21 cellular contexts compared by ENCODE assay signal in genomic region chr20:59452856-59453255, GRCh38.
DNase-seq lines count a peak whose midpoint lies in the region; ATAC-seq and TF ChIP-seq lines count a peak whose summit lies in the region.
"Had no signal": no experiment of that assay in that cellular context is flagged by ENCODE, and none has a peak within 500 bp of the region (broad histone marks: within the 10 kb centered on the region; RNA-seq: fewer than 3 reads in every experiment).

No MANE protein-coding gene starts in this region.

- peak overlapping the region in 6 of 11 experiments; percentile 53 to 67 (median 58); a peak in 11 of 22 replicates for H3K4me2 ChIP-seq in BLaER1 treated with 17β-estradiol and CSF1 and Interleukin-3, amounts not matched to agents 10 nM and 100 nM
- peak overlapping the region; percentile 40 for H3K4me2 ChIP-seq in neural progenitor cell
- H3K4me2 ChIP-seq: A549 had no signal

- H3F3A ChIP-seq in neural progenitor cell (ENCODE audit: low read depth) = no peaks in the 10 kb centered on the region

- ATAC-seq in right cardiac atrium = no peak
- ATAC-seq in stimulated activated memory B cell treated with anti-CD40 and anti-IgM and Interleukin-4, amounts not matched to agents 10 μg/mL and 1 μg/mL and 100 μg/mL, for 72 hours = peak; percentile 17
- no peak for ATAC-seq in stimulated activated effector memory CD8-positive, alpha-beta T cell treated with anti-CD3 and anti-CD28 coated beads, Interleukin-12 subunit alpha, Interleukin-12 subunit beta, amount 100 ng/mL, for 72 hours
- ATAC-seq: A549; CD8-positive, alpha-beta T cell had no signal

- WGBS in right cardiac atrium = 75% methylated on average over 13 of the region's 13 CpGs

- no peaks in the 10 kb centered on the region for H3K4me1 ChIP-seq in right cardiac atrium (ENCODE audit: control insufficient read depth, insufficient read depth, low read length)
- peaks cover 0 to 39% (median 24%) of the 10 kb centered on the region in 10 experiments; a peak in 13 of 20 replicates for H3K4me1 ChIP-seq in BLaER1 treated with 17β-estradiol and CSF1 and Interleukin-3, amounts not matched to agents 10 nM and 100 nM
- peaks cover 30% of the 10 kb centered on the region for H3K4me1 ChIP-seq in neural progenitor cell
- H3K4me1 ChIP-seq: A549, HAP-1 had no signal

- H3K79me2 ChIP-seq in neural progenitor cell (ENCODE audit: low read depth) = no peaks in the 10 kb centered on the region

- H3K27me3 ChIP-seq in right cardiac atrium (ENCODE audit: control insufficient read depth, insufficient read depth) = no peaks in the 10 kb centered on the region
- H3K27me3 ChIP-seq in BLaER1 treated with 17β-estradiol and CSF1 and Interleukin-3, amounts not matched to agents 10 nM and 100 nM = no peaks in the 10 kb centered on the region
- H3K27me3 ChIP-seq in neural progenitor cell = no peaks in the 10 kb centered on the region
- H3K27me3 ChIP-seq: BE2C had no signal

- H3K9ac ChIP-seq in BLaER1 treated with 17β-estradiol and CSF1 and Interleukin-3, amounts not matched to agents 10 nM and 100 nM = no peak overlapping the region
- H3K9ac ChIP-seq in neural progenitor cell = no peak overlapping the region

- H3K4me3 ChIP-seq in right cardiac atrium (ENCODE audit: low read length) (no peak overlapping the region), neural progenitor cell (no peak overlapping the region)
- H3K4me3 ChIP-seq in BLaER1 treated with 17β-estradiol and CSF1 and Interleukin-3, amounts not matched to agents 10 nM and 100 nM = no peak overlapping the region
- H3K4me3 ChIP-seq: A549, HAP-1 had no signal

- no peaks in the 10 kb centered on the region for H3K36me3 Mint-ChIP-seq in neural progenitor cell
- H3K36me3 Mint-ChIP-seq in stimulated activated memory B cell treated with anti-CD40 and anti-IgM and Interleukin-4, amounts not matched to agents 10 μg/mL and 1 μg/mL and 100 μg/mL, for 72 hours = no peaks in the 10 kb centered on the region
- H3K36me3 Mint-ChIP-seq in stimulated activated effector memory CD8-positive, alpha-beta T cell treated with anti-CD3 and anti-CD28 coated beads, Interleukin-12 subunit alpha, Interleukin-12 subunit beta, amount 100 ng/mL, for 72 hours = no peaks in the 10 kb centered on the region
- H3K36me3 Mint-ChIP-seq: CD4-positive, CD25-positive, alpha-beta regulatory T cell; CD8-positive, alpha-beta T cell had no signal

- no peak overlapping the region for H3K27ac Mint-ChIP-seq in neural progenitor cell
- no peak overlapping the region for H3K27ac Mint-ChIP-seq in stimulated activated memory B cell treated with anti-CD40 and anti-IgM and Interleukin-4, amounts not matched to agents 10 μg/mL and 1 μg/mL and 100 μg/mL, for 72 hours
- H3K27ac Mint-ChIP-seq in stimulated activated effector memory CD8-positive, alpha-beta T cell treated with anti-CD3 and anti-CD28 coated beads, Interleukin-12 subunit alpha, Interleukin-12 subunit beta, amount 100 ng/mL, for 72 hours = no peak overlapping the region
- H3K27ac Mint-ChIP-seq: CD4-positive, CD25-positive, alpha-beta regulatory T cell; CD8-positive, alpha-beta T cell; HFFc6 had no signal

- no peaks in the 10 kb centered on the region for H4K20me1 ChIP-seq in BLaER1 treated with 17β-estradiol and CSF1 and Interleukin-3, amounts not matched to agents 10 nM and 100 nM
- H4K20me1 ChIP-seq in neural progenitor cell (ENCODE audit: low read depth) = no peaks in the 10 kb centered on the region

- H3K36me3 ChIP-seq in BLaER1 treated with 17β-estradiol and CSF1 and Interleukin-3, amounts not matched to agents 10 nM and 100 nM = no peaks in the 10 kb centered on the region
- no peaks in the 10 kb centered on the region for H3K36me3 ChIP-seq in neural progenitor cell
- H3K36me3 ChIP-seq: BE2C, HAP-1 had no signal

- no peak for TF ChIP-seq CTCF in neural progenitor cell (IDR thresholded peaks at IDR 0.05)

- no peak overlapping the region for H3K4me3 Mint-ChIP-seq in neural progenitor cell
- H3K4me3 Mint-ChIP-seq in stimulated activated memory B cell treated with anti-CD40 and anti-IgM and Interleukin-4, amounts not matched to agents 10 μg/mL and 1 μg/mL and 100 μg/mL, for 72 hours = no peak overlapping the region
- H3K4me3 Mint-ChIP-seq in stimulated activated effector memory CD8-positive, alpha-beta T cell treated with anti-CD3 and anti-CD28 coated beads, Interleukin-12 subunit alpha, Interleukin-12 subunit beta, amount 100 ng/mL, for 72 hours = no peak overlapping the region
- H3K4me3 Mint-ChIP-seq: CD4-positive, CD25-positive, alpha-beta regulatory T cell; CD8-positive, alpha-beta T cell; HFFc6 had no signal

- DNase-seq in cardiac septum (ENCODE audit: low spot score) = peak; percentile 43
- no peak for DNase-seq in right cardiac atrium
- no peak for DNase-seq in neural progenitor cell (ENCODE audit: low spot score)
- no peak for DNase-seq in stimulated activated effector memory CD8-positive, alpha-beta T cell treated with anti-CD3 and anti-CD28 coated beads, Interleukin-12 subunit alpha, Interleukin-12 subunit beta, amount 100 ng/mL, for 72 hours (ENCODE audit: low spot score in 2 of 2)
- no peak for DNase-seq in NCI-H2227 (lab: John Stamatoyannopoulos, UW; ENCODE audit: unreplicated experiment)
- DNase-seq: 8988T; ACHN; AML-193; BE2C; Caco-2; CD4-positive, CD25-positive, alpha-beta regulatory T cell; CD8-positive, alpha-beta T cell; DMS153; DND-41; GOT3; HFFc6 had no signal

- peaks cover 23% of the 10 kb centered on the region for H3K4me1 Mint-ChIP-seq in neural progenitor cell
- no peaks in the 10 kb centered on the region for H3K4me1 Mint-ChIP-seq in stimulated activated memory B cell treated with anti-CD40 and anti-IgM and Interleukin-4, amounts not matched to agents 10 μg/mL and 1 μg/mL and 100 μg/mL, for 72 hours
- no peaks in the 10 kb centered on the region for H3K4me1 Mint-ChIP-seq in stimulated activated effector memory CD8-positive, alpha-beta T cell treated with anti-CD3 and anti-CD28 coated beads, Interleukin-12 subunit alpha, Interleukin-12 subunit beta, amount 100 ng/mL, for 72 hours
- H3K4me1 Mint-ChIP-seq: CD4-positive, CD25-positive, alpha-beta regulatory T cell had no signal

- peaks cover 7% of the 10 kb centered on the region for H3K27me3 Mint-ChIP-seq in neural progenitor cell (ENCODE audit: insufficient read depth, low read depth)
- peaks cover 49% of the 10 kb centered on the region for H3K27me3 Mint-ChIP-seq in stimulated activated memory B cell treated with anti-CD40 and anti-IgM and Interleukin-4, amounts not matched to agents 10 μg/mL and 1 μg/mL and 100 μg/mL, for 72 hours

- no peaks in the 10 kb centered on the region for H3K9me3 ChIP-seq in right cardiac atrium (ENCODE audit: control insufficient read depth, low read length)
- H3K9me3 ChIP-seq in BLaER1 treated with 17β-estradiol and CSF1 and Interleukin-3, amounts not matched to agents 10 nM and 100 nM (replicated peaks in 1 of 11) = no peaks in the 10 kb centered on the region
- no peaks in the 10 kb centered on the region for H3K9me3 ChIP-seq in neural progenitor cell (ENCODE audit: low read depth)
- H3K9me3 ChIP-seq: A549, BE2C, Caco-2, HAP-1 had no signal

- no peaks in the 10 kb centered on the region for H3K9me3 Mint-ChIP-seq in neural progenitor cell
- no peaks in the 10 kb centered on the region for H3K9me3 Mint-ChIP-seq in stimulated activated memory B cell treated with anti-CD40 and anti-IgM and Interleukin-4, amounts not matched to agents 10 μg/mL and 1 μg/mL and 100 μg/mL, for 72 hours
- H3K9me3 Mint-ChIP-seq in stimulated activated effector memory CD8-positive, alpha-beta T cell treated with anti-CD3 and anti-CD28 coated beads, Interleukin-12 subunit alpha, Interleukin-12 subunit beta, amount 100 ng/mL, for 72 hours = no peaks in the 10 kb centered on the region
- H3K9me3 Mint-ChIP-seq: CD8-positive, alpha-beta T cell had no signal

- H3K27ac ChIP-seq in right cardiac atrium (ENCODE audit: low read length) (no peak overlapping the region), neural progenitor cell (no peak overlapping the region)
- no peak overlapping the region for H3K27ac ChIP-seq in BLaER1 treated with 17β-estradiol and CSF1 and Interleukin-3, amounts not matched to agents 10 nM and 100 nM
- H3K27ac ChIP-seq: A549, C4-2B had no signal

- no peak overlapping the region for H2AFZ ChIP-seq in neural progenitor cell (replicated peaks)

- intact Hi-C loops in cardiac septum (cut with DNase I) = no loop called here
- intact Hi-C loops in right cardiac atrium (cut with DNase I) = loop anchor here in 2 of 4 donors (10.0 kb wide), 3 partner anchors 228 to 578 kb away; no protein-coding TSS in a partner anchor
